Comparison of ENCODE assay signal across 2 cellular contexts in genomic region chr9:96450613-96451544, GRCh38.
A peak's percentile ranks its signal among the peaks of the same experiment; 100 is the strongest.
TF ChIP-seq lines count a peak whose summit lies in the region.

No MANE protein-coding gene starts in this region.

TF ChIP-seq in SK-N-SH, 30 proteins besides CTCF, POLR2A, EP300 and RAD21 (continued from another document):
- no peak for TF ChIP-seq CHD2 (IDR thresholded peaks at IDR 0.05; ENCODE audit: low read length, partially characterized antibody)
- TF ChIP-seq, protein P1, sequence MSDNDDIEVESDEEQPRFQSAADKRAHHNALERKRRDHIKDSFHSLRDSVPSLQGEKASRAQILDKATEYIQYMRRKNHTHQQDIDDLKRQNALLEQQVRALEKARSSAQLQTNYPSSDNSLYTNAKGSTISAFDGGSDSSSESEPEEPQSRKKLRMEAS (IDR thresholded peaks at IDR 0.05; ENCODE audit: low read depth), result no peak

TF ChIP-seq in K562, 482 proteins besides CTCF, POLR2A, EP300 and RAD21 (continued from another document):
- TF ChIP-seq MLX (CRISPR knock-in tag; conservative IDR thresholded peaks at IDR 0.05) (no peak), MGA (IDR thresholded peaks at IDR 0.05) (peak; percentile 33; the same call in 1 of the 2 replicates), ZBTB7A (IDR thresholded peaks at IDR 0.05; ENCODE audit: borderline replicate concordance, control insufficient read depth, low read depth, low read length) (peak; percentile 37; the same call in 1 of the 2 replicates), CREB1 (IDR thresholded peaks at IDR 0.05) (no peak), CREB1 (CRISPR knock-in tag; IDR thresholded peaks at IDR 0.05) (peak; percentile 35; the same call in 1 of the 2 replicates), TFAP4 (CRISPR knock-in tag; IDR thresholded peaks at IDR 0.05; ENCODE audit: borderline replicate concordance) (peak; percentile 48; the same call in 1 of the 2 replicates), ZFP36 (IDR thresholded peaks at IDR 0.05; ENCODE audit: low read depth, low read length, partially characterized antibody) (no peak), ZFX (CRISPR knock-in tag; IDR thresholded peaks at IDR 0.05) (peak; percentile 37; the same call in 1 of the 2 replicates), TCF7L2 (IDR thresholded peaks at IDR 0.05; ENCODE audit: low read depth, low read length) (no peak), POLR3A (IDR thresholded peaks at IDR 0.05; ENCODE audit: borderline replicate concordance, extremely low read depth, insufficient read depth, insufficient read length) (no peak), AFF4 (CRISPR knock-in tag; IDR thresholded peaks at IDR 0.05) (0 out of 2 replicates have a peak, but pooled peaks have one; percentile 62), SAP30 (IDR thresholded peaks at IDR 0.05; ENCODE audit: borderline replicate concordance, insufficient read depth, low read depth, low read length, poor library complexity, severe bottlenecking) (no peak)
- TF ChIP-seq, protein P2, sequence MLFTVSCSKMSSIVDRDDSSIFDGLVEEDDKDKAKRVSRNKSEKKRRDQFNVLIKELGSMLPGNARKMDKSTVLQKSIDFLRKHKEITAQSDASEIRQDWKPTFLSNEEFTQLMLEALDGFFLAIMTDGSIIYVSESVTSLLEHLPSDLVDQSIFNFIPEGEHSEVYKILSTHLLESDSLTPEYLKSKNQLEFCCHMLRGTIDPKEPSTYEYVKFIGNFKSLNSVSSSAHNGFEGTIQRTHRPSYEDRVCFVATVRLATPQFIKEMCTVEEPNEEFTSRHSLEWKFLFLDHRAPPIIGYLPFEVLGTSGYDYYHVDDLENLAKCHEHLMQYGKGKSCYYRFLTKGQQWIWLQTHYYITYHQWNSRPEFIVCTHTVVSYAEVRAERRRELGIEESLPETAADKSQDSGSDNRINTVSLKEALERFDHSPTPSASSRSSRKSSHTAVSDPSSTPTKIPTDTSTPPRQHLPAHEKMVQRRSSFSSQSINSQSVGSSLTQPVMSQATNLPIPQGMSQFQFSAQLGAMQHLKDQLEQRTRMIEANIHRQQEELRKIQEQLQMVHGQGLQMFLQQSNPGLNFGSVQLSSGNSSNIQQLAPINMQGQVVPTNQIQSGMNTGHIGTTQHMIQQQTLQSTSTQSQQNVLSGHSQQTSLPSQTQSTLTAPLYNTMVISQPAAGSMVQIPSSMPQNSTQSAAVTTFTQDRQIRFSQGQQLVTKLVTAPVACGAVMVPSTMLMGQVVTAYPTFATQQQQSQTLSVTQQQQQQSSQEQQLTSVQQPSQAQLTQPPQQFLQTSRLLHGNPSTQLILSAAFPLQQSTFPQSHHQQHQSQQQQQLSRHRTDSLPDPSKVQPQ (CRISPR knock-in tag; IDR thresholded peaks at IDR 0.05; ENCODE audit: borderline replicate concordance), result no peak
